Comparison of ENCODE assay signal across 1 cellular context in genomic region chr1:200129480-200129879, GRCh38.
TF ChIP-seq lines count a peak whose summit lies in the region.

No MANE protein-coding gene starts in this region.

TF ChIP-seq in GM12878, 131 proteins besides CTCF, POLR2A, EP300 and RAD21 (continued from another document):
- TF ChIP-seq PAX8 (IDR thresholded peaks at IDR 0.05) (no peak), CBX3 (IDR thresholded peaks at IDR 0.05; ENCODE audit: borderline replicate concordance, low read depth) (no peak), IRF4 (IDR thresholded peaks at IDR 0.05; ENCODE audit: low read depth, low read length) (0 out of 2 replicates have a peak, but pooled peaks have one; percentile 5), BHLHE40 (IDR thresholded peaks at IDR 0.05; ENCODE audit: borderline replicate concordance in 1 of 2, low read depth in 2 of 2, low read length in 1 of 2) (peak in 1 of 2 experiments; percentile 62; a peak in 2 of 4 replicates)
TF ChIP-seq in GM12878: peak in this region for 17.
